ENCODE assay signal across 17 cellular contexts in the genomic region with DNA sequence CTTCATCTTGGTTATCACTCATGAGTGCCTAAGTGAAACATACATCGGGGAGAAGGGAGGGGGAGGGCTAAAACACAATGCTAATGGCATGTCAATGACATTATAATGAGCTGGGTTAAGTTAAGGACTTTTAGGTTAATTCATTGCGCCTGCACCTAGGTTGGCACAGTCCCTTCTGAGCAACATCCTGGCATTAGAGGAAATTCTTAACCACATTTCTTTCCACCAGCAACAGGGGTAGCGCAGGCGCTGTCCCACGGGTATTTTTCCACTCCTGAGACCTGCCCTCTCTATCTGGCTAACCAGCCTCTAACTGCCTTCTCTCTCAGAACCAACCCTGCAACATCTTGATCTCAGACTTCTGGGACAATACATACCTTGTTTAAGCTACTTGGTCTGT. TPM values are rescaled to one million over a fixed set of nuclear protein-coding genes. Genes with fewer than 3 reads are reported as not detected.
DNase-seq lines count a peak whose midpoint lies in the region; ATAC-seq and TF ChIP-seq lines count a peak whose summit lies in the region.
"Had no signal": no experiment of that assay in that cellular context is flagged by ENCODE, and none has a peak within 500 bp of the region (broad histone marks: within the 10 kb centered on the region; RNA-seq: fewer than 3 reads in every experiment).

No MANE protein-coding gene starts in this region.

- peak; percentile 58 for DNase-seq in activated CD8-positive, alpha-beta memory T cell treated with anti-CD3 and anti-CD28 coated beads, Interleukin-2, amount 50 U/mL, for 48 hours
- DNase-seq in activated CD8-positive, alpha-beta memory T cell treated with anti-CD3 and anti-CD28 coated beads for 24 hours, result no peak
- no peak for DNase-seq in naive B cell
- DNase-seq in stimulated activated naive B cell treated with anti-CD40 and anti-IgM and Interleukin-4, amounts not matched to agents 10 μg/mL and 1 μg/mL and 100 μg/mL, for 72 hours, result peak; percentile 39
- DNase-seq in omental fat pad (ENCODE audit: low spot score), result no peak
- DNase-seq in cortex of kidney (lab: John Stamatoyannopoulos, UW), result no peak
- DNase-seq: activated gamma-delta T cell, cerebellar nuclear complex, GM23248, heart left ventricle, left colon, Peyer's patch, right lobe of liver had no signal

- H3K36me3 Mint-ChIP-seq in naive B cell, result no peaks in the 10 kb centered on the region
- no peaks in the 10 kb centered on the region for H3K36me3 Mint-ChIP-seq in stimulated activated naive B cell treated with anti-CD40 and anti-IgM and Interleukin-4, amounts not matched to agents 10 μg/mL and 1 μg/mL and 100 μg/mL, for 72 hours

- peak overlapping the region in 2 of 6 donors; percentile 41 to 76 for H3K27ac Mint-ChIP-seq in naive B cell
- no peak overlapping the region for H3K27ac Mint-ChIP-seq in stimulated activated naive B cell treated with anti-CD40 and anti-IgM and Interleukin-4, amounts not matched to agents 10 μg/mL and 1 μg/mL and 100 μg/mL, for 72 hours

- H3K9me3 Mint-ChIP-seq in naive B cell, result no peaks in the 10 kb centered on the region
- H3K9me3 Mint-ChIP-seq in stimulated activated naive B cell treated with anti-CD40 and anti-IgM and Interleukin-4, amounts not matched to agents 10 μg/mL and 1 μg/mL and 100 μg/mL, for 72 hours, result peaks cover 0 to 4% of the 10 kb centered on the region in 2 donors

- TF ChIP-seq CTCF in VCaP (conservative IDR thresholded peaks at IDR 0.05) (no peak), omental fat pad (IDR thresholded peaks at IDR 0.05) (no peak)

- ATAC-seq in naive B cell (ENCODE audit: low read depth in 2 of 2) (peak; percentile 18 to 35), omental fat pad (ENCODE audit: low FRiP score) (no peak), GM19397 (IDR thresholded peaks at IDR 0.05; ENCODE audit: unreplicated experiment) (no peak)
- peak; percentile 85 to 92 for ATAC-seq in stimulated activated naive B cell treated with anti-CD40 and anti-IgM and Interleukin-4, amounts not matched to agents 10 μg/mL and 1 μg/mL and 100 μg/mL, for 72 hours (replicated peaks)

- H3K27me3 Mint-ChIP-seq in naive B cell, result peaks cover 0 to 4% (median 0%) of the 10 kb centered on the region in 3 donors
- H3K27me3 Mint-ChIP-seq in stimulated activated naive B cell treated with anti-CD40 and anti-IgM and Interleukin-4, amounts not matched to agents 10 μg/mL and 1 μg/mL and 100 μg/mL, for 72 hours, result no peaks in the 10 kb centered on the region

- H3K4me1 Mint-ChIP-seq in naive B cell, result peaks cover 12 to 22% (median 18%) of the 10 kb centered on the region in 3 donors
- H3K4me1 Mint-ChIP-seq in stimulated activated naive B cell treated with anti-CD40 and anti-IgM and Interleukin-4, amounts not matched to agents 10 μg/mL and 1 μg/mL and 100 μg/mL, for 72 hours, result peaks cover 21 to 27% of the 10 kb centered on the region in 2 donors

- H3K4me3 Mint-ChIP-seq in naive B cell, result peak overlapping the region in 5 of 8 donors; percentile 18 to 74 (median 30)
- H3K4me3 Mint-ChIP-seq in stimulated activated naive B cell treated with anti-CD40 and anti-IgM and Interleukin-4, amounts not matched to agents 10 μg/mL and 1 μg/mL and 100 μg/mL, for 72 hours, result peak overlapping the region in 1 of 2 donors; percentile 10

- peak overlapping the region; percentile 48; the same call in 1 of the 2 replicates for H3K27ac ChIP-seq in VCaP
- H3K27ac ChIP-seq: GM23248, heart left ventricle, Peyer's patch, right lobe of liver had no signal

RNA-seq across cellular contexts. Expression of a gene that starts 39.0 kb away (rescaled TPM):
- polyA plus RNA-seq in naive B cell (ENCODE audit: low read depth in 6 of 6), result not detected
- total RNA-seq in omental fat pad, result under 1 TPM in 1 of 4 donors, not detected in 3; 0.09 TPM
- total RNA-seq: GM23248, myocyte had no signal
- polyA plus RNA-seq: AG04450, GM23248 had no signal

Comparison
In these comparisons a context has a peak if more than half of its experiments do, and no peak if none do; other contexts are left out.
1. DNase-seq: peak in activated CD8-positive, alpha-beta memory T cell treated with anti-CD3 and anti-CD28 coated beads, Interleukin-2, amount 50 U/mL, for 48 hours (single experiment) and stimulated activated naive B cell treated with anti-CD40 and anti-IgM and Interleukin-4, amounts not matched to agents 10 μg/mL and 1 μg/mL and 100 μg/mL, for 72 hours (single experiment); none in activated CD8-positive, alpha-beta memory T cell treated with anti-CD3 and anti-CD28 coated beads for 24 hours (single experiment), naive B cell (single experiment), omental fat pad (single experiment) and cortex of kidney (single experiment).
2. ATAC-seq: peak in naive B cell (2 of 2) and stimulated activated naive B cell treated with anti-CD40 and anti-IgM and Interleukin-4, amounts not matched to agents 10 μg/mL and 1 μg/mL and 100 μg/mL, for 72 hours (2 of 2); none in omental fat pad (single experiment) and GM19397 (single experiment).